ENCODE assay signal across 10 cellular contexts in the genomic region with DNA sequence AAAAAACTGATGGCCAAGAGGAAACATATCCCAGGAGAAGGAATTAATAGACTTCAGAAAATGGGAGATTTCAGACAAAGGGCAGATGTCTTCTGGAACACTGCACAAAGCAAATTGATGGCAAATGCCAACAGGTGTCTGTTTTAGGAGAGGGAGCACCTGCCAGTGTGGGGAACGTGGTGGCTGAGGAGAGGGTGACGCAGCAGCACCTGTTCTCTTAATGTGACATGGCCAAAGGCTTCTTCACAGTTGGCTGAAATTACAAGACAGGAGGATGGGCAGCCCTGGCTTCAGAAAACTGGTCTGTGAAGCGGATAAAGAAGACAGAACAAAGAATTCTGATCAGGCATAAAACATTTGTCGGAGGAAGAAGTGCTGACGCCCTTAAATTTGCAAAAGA.
DNase-seq lines count a peak whose midpoint lies in the region; ATAC-seq and TF ChIP-seq lines count a peak whose summit lies in the region.
"Had no signal": no experiment of that assay in that cellular context is flagged by ENCODE, and none has a peak within 500 bp of the region (broad histone marks: within the 10 kb centered on the region; RNA-seq: fewer than 3 reads in every experiment).

No MANE protein-coding gene starts in this region.

- no peaks in the 10 kb centered on the region for H3K9me3 Mint-ChIP-seq in CD8-positive, alpha-beta T cell
- H3K9me3 Mint-ChIP-seq in IgD-negative memory B cell = no peaks in the 10 kb centered on the region

- intact Hi-C loops in CD8-positive, alpha-beta T cell (cut with DNase I, micrococcal nuclease) = loop anchor here (2.0 to 10.0 kb wide), 5 partner anchors 175 to 340 kb away; partner anchors contain the start of gene RUNX1 (in 1 of the 2)
- intact Hi-C loops in right cardiac atrium (cut with DNase I) = no loop called here
- intact Hi-C loops in lower leg skin (cut with DNase I; ENCODE audit: low total_unique reads) = no loop called here

- CTCF ChIA-PET in CD8-positive, alpha-beta T cell (lab: Charles Lee) = no interaction called here

- no peak for TF ChIP-seq POLR2A in lower leg skin (IDR thresholded peaks at IDR 0.05)

- peak overlapping the region; percentile 67 for H3K4me3 Mint-ChIP-seq in CD8-positive, alpha-beta T cell
- peak overlapping the region; percentile 4 to 78 (median 42) for H3K4me3 Mint-ChIP-seq in IgD-negative memory B cell

- H3K36me3 Mint-ChIP-seq in CD8-positive, alpha-beta T cell = no peaks in the 10 kb centered on the region
- peaks cover 2% of the 10 kb centered on the region for H3K36me3 Mint-ChIP-seq in IgD-negative memory B cell

- ATAC-seq in CD8-positive, alpha-beta T cell = no peak
- ATAC-seq in GM19372 (IDR thresholded peaks at IDR 0.05; ENCODE audit: low read depth, unreplicated experiment) (peak; percentile 18), right cardiac atrium (no peak)

- no peaks in the 10 kb centered on the region for H3K27me3 ChIP-seq in CD8-positive, alpha-beta T cell (ENCODE audit: insufficient read depth, low read length)
- H3K27me3 ChIP-seq in right cardiac atrium (ENCODE audit: control insufficient read depth, insufficient read depth) = no peaks in the 10 kb centered on the region

- no peak for TF ChIP-seq CTCF in CD8-positive, alpha-beta T cell (IDR thresholded peaks at IDR 0.05)
- no peak for TF ChIP-seq CTCF in lower leg skin (IDR thresholded peaks at IDR 0.05)

- DNase-seq in CD8-positive, alpha-beta T cell = no peak
- DNase-seq in SW480 (ENCODE audit: low spot score) = peak; percentile 85
- DNase-seq in right cardiac atrium = no peak
- DNase-seq in SIG-M5 treated with dmso at 0.1 percent for 504 hours (lab: John Stamatoyannopoulos, UW; ENCODE audit: unreplicated experiment) = no peak
- DNase-seq in lower leg skin (ENCODE audit: low spot score in 2 of 2) = no peak
- no peak for DNase-seq in HCEC 1CT
- DNase-seq: erythroblast had no signal

- POLR2A ChIA-PET in CD8-positive, alpha-beta T cell (lab: Charles Lee) = interaction anchor here (1.0 to 2.3 kb wide), 4 partner anchors 10 to 338 kb away, joined by 3 to 7 read pairs (median 6); no protein-coding TSS in a partner anchor

- peaks cover 32% of the 10 kb centered on the region for H3K4me1 ChIP-seq in CD8-positive, alpha-beta T cell (ENCODE audit: insufficient read depth, low read length)
- H3K4me1 ChIP-seq in right cardiac atrium (ENCODE audit: control insufficient read depth, insufficient read depth, low read length) = peaks cover 6% of the 10 kb centered on the region
- H3K4me1 ChIP-seq: parathyroid adenoma had no signal

- peak overlapping the region; percentile 2 for H3K4me3 ChIP-seq in CD8-positive, alpha-beta T cell (ENCODE audit: low read depth, low read length)
- H3K4me3 ChIP-seq in right cardiac atrium (ENCODE audit: low read length) (no peak overlapping the region), lower leg skin (ENCODE audit: low read depth, poor library complexity, severe bottlenecking) (no peak overlapping the region)

- H3K27ac Mint-ChIP-seq in CD8-positive, alpha-beta T cell = peak overlapping the region; percentile 95
- H3K27ac Mint-ChIP-seq in IgD-negative memory B cell = peak overlapping the region; percentile 85 to 89 (median 85)

- H3K9me3 ChIP-seq in CD8-positive, alpha-beta T cell (ENCODE audit: low read length) = no peaks in the 10 kb centered on the region
- H3K9me3 ChIP-seq in right cardiac atrium (ENCODE audit: control insufficient read depth, low read length) = no peaks in the 10 kb centered on the region

- H3K27ac ChIP-seq in CD8-positive, alpha-beta T cell (ENCODE audit: low read depth, low read length) = no peak overlapping the region
- H3K27ac ChIP-seq in right cardiac atrium (ENCODE audit: low read length) = no peak overlapping the region
- H3K27ac ChIP-seq: parathyroid adenoma had no signal

- no peaks in the 10 kb centered on the region for H3K27me3 Mint-ChIP-seq in CD8-positive, alpha-beta T cell (ENCODE audit: low read depth)
- H3K27me3 Mint-ChIP-seq in IgD-negative memory B cell = no peaks in the 10 kb centered on the region

- WGBS in right cardiac atrium = 88% methylated on average over 5 of the region's 5 CpGs
- 84 to 85% methylated on average over 5 of the region's 5 CpGs for WGBS in lower leg skin, 2 donors

- H3K36me3 ChIP-seq in CD8-positive, alpha-beta T cell (ENCODE audit: insufficient read depth, low read length) = no peaks in the 10 kb centered on the region

- H3K4me1 Mint-ChIP-seq in CD8-positive, alpha-beta T cell (ENCODE audit: low read depth) = peaks cover 35% of the 10 kb centered on the region
- peaks cover 15 to 25% (median 19%) of the 10 kb centered on the region in 3 donors for H3K4me1 Mint-ChIP-seq in IgD-negative memory B cell

Comparison
In these comparisons a context has a peak if more than half of its experiments do, and no peak if none do; other contexts are left out.
1. intact Hi-C loops: an anchor here in CD8-positive, alpha-beta T cell (2.0 to 10.0 kb wide); none called in right cardiac atrium and lower leg skin.